17 cellular contexts compared by ENCODE assay signal in the genomic region with DNA sequence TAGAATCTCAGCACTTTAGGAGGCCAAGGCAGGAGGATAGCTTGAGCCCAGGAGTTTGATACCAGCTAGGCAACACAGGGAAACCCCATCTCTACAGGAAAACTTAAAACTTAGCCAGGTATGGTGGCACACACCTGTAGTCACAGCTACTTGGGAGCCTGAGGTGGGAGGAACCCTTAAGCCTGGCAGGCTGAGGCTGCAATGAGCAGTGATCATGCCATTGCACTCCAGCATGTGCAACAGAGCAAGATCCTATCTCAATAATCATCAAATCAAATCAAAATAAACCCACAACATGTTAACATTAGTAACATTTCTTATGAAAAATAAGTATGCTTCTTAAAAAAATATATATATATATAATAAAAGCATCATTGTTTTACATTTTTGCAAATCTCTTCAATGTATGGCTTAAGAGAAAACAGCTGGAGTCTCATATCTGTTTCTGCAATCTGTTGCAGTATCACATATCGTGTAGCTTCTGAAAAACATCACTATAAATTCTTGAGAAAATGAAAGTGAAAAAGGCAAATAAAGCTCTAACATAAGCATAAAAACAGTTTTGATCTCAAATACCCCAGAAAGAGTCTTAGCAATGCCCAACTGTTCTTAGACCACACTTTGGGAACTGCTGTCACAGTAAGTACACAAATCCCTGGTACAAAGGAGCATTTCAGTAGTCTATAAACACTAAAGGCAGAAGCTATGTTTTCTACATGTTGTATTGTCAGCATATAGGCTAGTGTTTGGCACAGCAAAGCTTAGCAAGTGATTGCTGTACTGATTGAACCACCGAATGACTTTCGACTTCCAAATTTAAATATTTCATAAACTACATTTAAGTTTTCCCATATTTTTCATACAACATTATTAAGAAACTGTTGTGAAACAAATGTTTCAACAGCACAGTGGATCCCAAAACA. TPM values are rescaled to one million over a fixed set of nuclear protein-coding genes. Genes with fewer than 3 reads are reported as not detected.
DNase-seq lines count a peak whose midpoint lies in the region; ATAC-seq, FAIRE-seq and TF ChIP-seq lines count a peak whose summit lies in the region.
"Had no signal": no experiment of that assay in that cellular context is flagged by ENCODE, and none has a peak within 500 bp of the region (broad histone marks: within the 10 kb centered on the region; RNA-seq: fewer than 3 reads in every experiment).

No MANE protein-coding gene starts in this region.

- no peaks in the 10 kb centered on the region for H3K9me3 Mint-ChIP-seq in activated naive CD8-positive, alpha-beta T cell (ENCODE audit: low read depth)
- H3K9me3 Mint-ChIP-seq in activated naive CD8-positive, alpha-beta T cell treated with anti-CD3 and anti-CD28 coated beads, Interleukin-2, amount 50 U/mL, for 24 hours: no peaks in the 10 kb centered on the region
- H3K9me3 Mint-ChIP-seq in naive thymus-derived CD4-positive, alpha-beta T cell: no peaks in the 10 kb centered on the region
- H3K9me3 Mint-ChIP-seq: HFFc6; naive B cell; stimulated activated naive CD8-positive, alpha-beta T cell treated with anti-CD3 and anti-CD28 coated beads, Interleukin-15, Interleukin-2, amounts not matched to agents 100 ng/mL and 50 ng/mL, for 24 hours had no signal

- 80% methylated on average over 3 of the region's 3 CpGs for WGBS in K562 (ENCODE audit: insufficient coverage, low coverage, missing lambda C conversion rate)

- CTCF ChIA-PET in K562 (lab: Yijun Ruan, JAX; ENCODE audit: low intra/inter-chr PET ratio): no interaction called here
- CTCF ChIA-PET in naive thymus-derived CD4-positive, alpha-beta T cell (lab: Charles Lee): no interaction called here

- in situ Hi-C loops in K562 (cut with MboI): no loop called here

- TF ChIP-seq POLR2A in K562 (conservative IDR thresholded peaks at IDR 0.05): no peak

- no peaks in the 10 kb centered on the region for H3K4me1 ChIP-seq in K562 (replicated peaks in 1 of 2; ENCODE audit: control insufficient read depth in 2 of 2, insufficient read depth in 2 of 2, low read length in 2 of 2)
- no peaks in the 10 kb centered on the region for H3K4me1 ChIP-seq in naive thymus-derived CD4-positive, alpha-beta T cell (ENCODE audit: control insufficient read depth in 2 of 2, insufficient read depth in 2 of 2, low read length in 2 of 2)

- H3K9me1 ChIP-seq in K562 (ENCODE audit: control insufficient read depth, insufficient read depth, low read length): no peaks in the 10 kb centered on the region

- H3K27me3 Mint-ChIP-seq in activated naive CD8-positive, alpha-beta T cell: no peaks in the 10 kb centered on the region
- H3K27me3 Mint-ChIP-seq in activated naive CD8-positive, alpha-beta T cell treated with anti-CD3 and anti-CD28 coated beads, Interleukin-2, amount 50 U/mL, for 24 hours: no peaks in the 10 kb centered on the region
- H3K27me3 Mint-ChIP-seq in naive thymus-derived CD4-positive, alpha-beta T cell: no peaks in the 10 kb centered on the region
- H3K27me3 Mint-ChIP-seq: naive B cell; stimulated activated naive CD8-positive, alpha-beta T cell treated with anti-CD3 and anti-CD28 coated beads, Interleukin-15, Interleukin-2, amounts not matched to agents 100 ng/mL and 50 ng/mL, for 24 hours had no signal

- H3K4me1 Mint-ChIP-seq in activated naive CD8-positive, alpha-beta T cell (ENCODE audit: low read depth): peaks cover 20% of the 10 kb centered on the region
- no peaks in the 10 kb centered on the region for H3K4me1 Mint-ChIP-seq in activated naive CD8-positive, alpha-beta T cell treated with anti-CD3 and anti-CD28 coated beads, Interleukin-2, amount 50 U/mL, for 24 hours
- peaks cover 7 to 26% (median 15%) of the 10 kb centered on the region in 7 donors for H3K4me1 Mint-ChIP-seq in naive thymus-derived CD4-positive, alpha-beta T cell

- BruUV-seq in K562 (replicated peaks; lab: Mats Ljungman, UMichigan): no TSS peak

- peaks cover 10% of the 10 kb centered on the region for H3K36me3 Mint-ChIP-seq in activated naive CD8-positive, alpha-beta T cell
- peaks cover 20% of the 10 kb centered on the region for H3K36me3 Mint-ChIP-seq in activated naive CD8-positive, alpha-beta T cell treated with anti-CD3 and anti-CD28 coated beads, Interleukin-2, amount 50 U/mL, for 24 hours (ENCODE audit: low read depth)
- peaks cover 0 to 35% (median 16%) of the 10 kb centered on the region in 5 donors for H3K36me3 Mint-ChIP-seq in naive thymus-derived CD4-positive, alpha-beta T cell

- ATAC-seq in activated naive CD8-positive, alpha-beta T cell treated with anti-CD3 and anti-CD28 coated beads, Interleukin-2, amount 50 U/mL, for 24 hours: no peak
- ATAC-seq in GM21717 (IDR thresholded peaks at IDR 0.05; ENCODE audit: unreplicated experiment) (peak; percentile 80), HG03066 (IDR thresholded peaks at IDR 0.05; ENCODE audit: low read depth, unreplicated experiment) (peak; percentile 72), K562 (no peak)
- no peak for ATAC-seq in naive thymus-derived CD4-positive, alpha-beta T cell

- H3K9ac ChIP-seq in K562 (ENCODE audit: insufficient read depth in 1 of 2, low read depth in 2 of 2, low read length in 2 of 2): no peak overlapping the region

- no peak overlapping the region for H3K27ac ChIP-seq in K562 (ENCODE audit: extremely low read depth, low read depth, low read length)
- no peak overlapping the region for H3K27ac ChIP-seq in naive thymus-derived CD4-positive, alpha-beta T cell (ENCODE audit: low read depth, low read length)
- H3K27ac ChIP-seq: breast epithelium had no signal

- FAIRE-seq in K562 (lab: Jason Lieb, UNC): peak; percentile 35
- FAIRE-seq: endometrium had no signal

- TF ChIP-seq CTCF in K562 (IDR thresholded peaks at IDR 0.05 in 2 of 3, conservative IDR thresholded peaks at IDR 0.05 in 1 of 3; ENCODE audit: insufficient read depth in 2 of 3, low read depth in 1 of 3, low read length in 3 of 3): no peak

- H4K20me1 ChIP-seq in K562 (replicated peaks; ENCODE audit: control insufficient read depth, insufficient read depth, low read length): no peaks in the 10 kb centered on the region

- H3K79me2 ChIP-seq in K562 (ENCODE audit: control insufficient read depth, insufficient read depth, low read length): no peaks in the 10 kb centered on the region

- no peak for DNase-seq in activated naive CD8-positive, alpha-beta T cell treated with anti-CD3 and anti-CD28 coated beads, Interleukin-2, amount 50 U/mL, for 24 hours
- no peak for DNase-seq in K562 (ENCODE audit: extremely low read depth in 1 of 4, low spot score in 3 of 4)
- DNase-seq in naive thymus-derived CD4-positive, alpha-beta T cell: no peak
- DNase-seq in DMS153 treated with DMSO at 0.1 percent for 48 hours (lab: John Stamatoyannopoulos, UW; ENCODE audit: unreplicated experiment): no peak
- DNase-seq in activated naive CD4-positive, alpha-beta T cell treated with anti-CD3 and anti-CD28 coated beads, Interleukin-2, amount 50 U/mL, for 16 hours: no peak
- DNase-seq: activated CD4-positive, alpha-beta T cell treated with anti-CD3 and anti-CD28 coated beads for 4 hours; activated gamma-delta T cell; HFFc6; naive B cell; NCI-H187 treated with DMSO at 0.1 percent for 48 hours; stimulated activated CD4-positive, alpha-beta T cell treated with anti-CD3 and anti-CD28 coated beads, Interleukin-4, amount 100 ng/mL, for 24 hours had no signal

- intact Hi-C loops in K562 (cut with micrococcal nuclease): loop anchor here (5.0 kb wide), 1 partner anchor 577 kb away; no protein-coding TSS in a partner anchor
- intact Hi-C loops in naive thymus-derived CD4-positive, alpha-beta T cell (cut with micrococcal nuclease): no loop called here

- H3K27me3 ChIP-seq in K562 (ENCODE audit: control insufficient read depth in 2 of 2, insufficient read depth in 2 of 2, low read length in 2 of 2): no peaks in the 10 kb centered on the region
- no peaks in the 10 kb centered on the region for H3K27me3 ChIP-seq in naive thymus-derived CD4-positive, alpha-beta T cell (ENCODE audit: control insufficient read depth in 2 of 2, insufficient read depth in 2 of 2, low read length in 2 of 2)
- H3K27me3 ChIP-seq: breast epithelium had no signal

- POLR2A ChIA-PET in K562 (lab: Yijun Ruan, JAX): interaction anchor here (0.6 to 1.2 kb wide), 2 partner anchors 12 to 279 kb away, joined by 4 read pairs; no protein-coding TSS in a partner anchor
- POLR2A ChIA-PET in naive thymus-derived CD4-positive, alpha-beta T cell (lab: Charles Lee): no interaction called here

- H3K4me3 ChIP-seq in K562: no peak overlapping the region
- H3K4me3 ChIP-seq in naive thymus-derived CD4-positive, alpha-beta T cell (ENCODE audit: low read length): no peak overlapping the region
- H3K4me3 ChIP-seq: breast epithelium had no signal

- no peak overlapping the region for H3K4me2 ChIP-seq in K562 (ENCODE audit: insufficient read depth, low read length)

- H3K27ac Mint-ChIP-seq in activated naive CD8-positive, alpha-beta T cell: peak overlapping the region; percentile 6
- H3K27ac Mint-ChIP-seq in activated naive CD8-positive, alpha-beta T cell treated with anti-CD3 and anti-CD28 coated beads, Interleukin-2, amount 50 U/mL, for 24 hours: no peak overlapping the region
- H3K27ac Mint-ChIP-seq in naive thymus-derived CD4-positive, alpha-beta T cell: peak overlapping the region in 2 of 9 donors; percentile 55 to 59
- H3K27ac Mint-ChIP-seq: HFFc6; naive B cell; stimulated activated naive CD8-positive, alpha-beta T cell treated with anti-CD3 and anti-CD28 coated beads, Interleukin-15, Interleukin-2, amounts not matched to agents 100 ng/mL and 50 ng/mL, for 24 hours had no signal

- no peak overlapping the region for H2AFZ ChIP-seq in K562 (ENCODE audit: low read depth, low read length)

- H3K4me3 Mint-ChIP-seq in activated naive CD8-positive, alpha-beta T cell: no peak overlapping the region
- H3K4me3 Mint-ChIP-seq in activated naive CD8-positive, alpha-beta T cell treated with anti-CD3 and anti-CD28 coated beads, Interleukin-2, amount 50 U/mL, for 24 hours: no peak overlapping the region
- peak overlapping the region in 1 of 10 donors; percentile 68 for H3K4me3 Mint-ChIP-seq in naive thymus-derived CD4-positive, alpha-beta T cell
- H3K4me3 Mint-ChIP-seq: HFFc6; naive B cell; stimulated activated naive CD8-positive, alpha-beta T cell treated with anti-CD3 and anti-CD28 coated beads, Interleukin-15, Interleukin-2, amounts not matched to agents 100 ng/mL and 50 ng/mL, for 24 hours had no signal

- no peak for TF ChIP-seq RAD21 in K562 (CRISPR knock-in tag; conservative IDR thresholded peaks at IDR 0.05 in 1 of 2, IDR thresholded peaks at IDR 0.05 in 1 of 2)

- H3K36me3 ChIP-seq in K562 (ENCODE audit: control insufficient read depth, insufficient read depth, low read length): peaks cover 34% of the 10 kb centered on the region
- H3K36me3 ChIP-seq in naive thymus-derived CD4-positive, alpha-beta T cell (ENCODE audit: control insufficient read depth in 2 of 3, insufficient read depth in 3 of 3, low read length in 3 of 3): peaks cover 0 to 7% (median 0%) of the 10 kb centered on the region in 3 experiments

- H3K9me3 ChIP-seq in K562 (replicated peaks; ENCODE audit: control insufficient read depth, insufficient read depth, low read depth, low read length): no peaks in the 10 kb centered on the region
- H3K9me3 ChIP-seq in naive thymus-derived CD4-positive, alpha-beta T cell (ENCODE audit: control insufficient read depth in 2 of 3, low read length in 3 of 3): no peaks in the 10 kb centered on the region
- H3K9me3 ChIP-seq: breast epithelium had no signal

- TF ChIP-seq EP300 in K562 (IDR thresholded peaks at IDR 0.05; ENCODE audit: low read length): no peak

RNA-seq across cellular contexts. Expression of a gene that starts 8.0 kb away (rescaled TPM):
- total RNA-seq in K562 (2011; cell fraction: chromatin; rRNA removed; ENCODE audit: low replicate concordance): 6.4 and 14.7 TPM in 2 replicates
- 3.7 and 5.0 TPM in 2 replicates for total RNA-seq in K562 (2011; cell fraction: nucleolus; rRNA removed)
- total RNA-seq in K562 (2011; cell fraction: nucleoplasm; rRNA removed): 6.0 and 6.5 TPM in 2 replicates
- total RNA-seq in K562 (2014; rRNA removed): 7.1 and 8.2 TPM in 2 replicates
- total RNA-seq in K562 (2014; rRNA removed; fragmentation: Illumina TruSeq; extraction: Trizol): 17.9 and 20.4 TPM in 2 replicates
- 10.7 and 11.4 TPM in 2 replicates for total RNA-seq in K562 (2015; rRNA removed; fragmentation: Illumina TruSeq; extraction: Trizol)
- 15.5 and 16.0 TPM in 2 replicates for total RNA-seq in K562 (2021)
- 20.0 and 26.2 TPM in 2 replicates for polyA plus RNA-seq in K562 (2011; rRNA removed)
- polyA plus RNA-seq in K562 (2011; cell fraction: cytosol; rRNA removed): 5.2 and 9.4 TPM in 2 replicates
- 15.5 and 27.7 TPM in 2 replicates for polyA plus RNA-seq in K562 (2011; cell fraction: nucleus; rRNA removed)
- polyA plus RNA-seq in K562 (2012): 13.3 and 17.6 TPM in 2 replicates
- 14.0 and 15.5 TPM in 2 replicates for polyA plus RNA-seq in K562 (2014; fragmentation: Illumina TruSeq; extraction: Trizol)
- polyA plus RNA-seq in K562 (2014; fragmentation: Nextera tagmentation; extraction: Ambion mirVana): 10 to 100 TPM; 21.0 to 26.4 TPM
- polyA plus RNA-seq in K562 (2014; rRNA removed): 14.1 and 14.8 TPM in 2 replicates
- 33.0 and 34.6 TPM in 2 replicates for polyA minus RNA-seq in K562 (2011; rRNA and poly(A)+ RNA removed)
- polyA minus RNA-seq in K562 (2011; cell fraction: cytosol; rRNA and poly(A)+ RNA removed): 6.9 and 10.3 TPM in 2 replicates
- polyA minus RNA-seq in K562 (2011; cell fraction: nucleus; rRNA and poly(A)+ RNA removed): 9.2 and 22.4 TPM in 2 replicates
- total RNA-seq in naive thymus-derived CD4-positive, alpha-beta T cell: 10 to 100 TPM in 3 of 5 experiments, 1 to 10 TPM in 2; 6.5 to 15.4 (median 12.5) TPM
- polyA plus RNA-seq in naive thymus-derived CD4-positive, alpha-beta T cell: 10 to 100 TPM in 1 of 2 donors, 1 to 10 TPM in 1; 10.0 to 12.4 TPM

RNA-seq across cellular contexts. Expression of a gene that starts 8.1 kb away (rescaled TPM):
- 3.2 and 11.6 TPM in 2 replicates for total RNA-seq in K562 (2011; cell fraction: chromatin; rRNA removed; ENCODE audit: low replicate concordance)
- total RNA-seq in K562 (2011; cell fraction: nucleolus; rRNA removed): 2.1 and 2.2 TPM in 2 replicates
- 5.8 and 14.0 TPM in 2 replicates for total RNA-seq in K562 (2011; cell fraction: nucleoplasm; rRNA removed)
- 12.7 and 14.2 TPM in 2 replicates for total RNA-seq in K562 (2014; rRNA removed)
- total RNA-seq in K562 (2014; rRNA removed; fragmentation: Illumina TruSeq; extraction: Trizol): 26.5 and 34.3 TPM in 2 replicates
- 15.7 and 17.5 TPM in 2 replicates for total RNA-seq in K562 (2015; rRNA removed; fragmentation: Illumina TruSeq; extraction: Trizol)
- total RNA-seq in K562 (2021): 16.4 and 18.5 TPM in 2 replicates
- polyA plus RNA-seq in K562 (2011; rRNA removed): 19.1 and 29.5 TPM in 2 replicates
- 2.9 and 7.8 TPM in 2 replicates for polyA plus RNA-seq in K562 (2011; cell fraction: cytosol; rRNA removed)
- polyA plus RNA-seq in K562 (2011; cell fraction: nucleus; rRNA removed): 4.3 and 8.1 TPM in 2 replicates
- polyA plus RNA-seq in K562 (2012): 12.0 and 15.5 TPM in 2 replicates
- polyA plus RNA-seq in K562 (2014; fragmentation: Illumina TruSeq; extraction: Trizol): 24.3 and 26.4 TPM in 2 replicates
- polyA plus RNA-seq in K562 (2014; fragmentation: Nextera tagmentation; extraction: Ambion mirVana): 10 to 100 TPM; 39.5 to 48.3 TPM
- polyA plus RNA-seq in K562 (2014; rRNA removed): 17.4 and 21.5 TPM in 2 replicates
- 13.0 and 15.2 TPM in 2 replicates for polyA minus RNA-seq in K562 (2011; rRNA and poly(A)+ RNA removed)
- 2.7 and 4.9 TPM in 2 replicates for polyA minus RNA-seq in K562 (2011; cell fraction: cytosol; rRNA and poly(A)+ RNA removed)
- 3.1 and 6.0 TPM in 2 replicates for polyA minus RNA-seq in K562 (2011; cell fraction: nucleus; rRNA and poly(A)+ RNA removed)
- 10 to 100 TPM in 1 of 5 experiments, 1 to 10 TPM in 4; 1.2 to 11.4 (median 5.0) TPM for total RNA-seq in naive thymus-derived CD4-positive, alpha-beta T cell
- 1 to 10 TPM; 2.7 to 3.3 TPM for polyA plus RNA-seq in naive thymus-derived CD4-positive, alpha-beta T cell

RNA-seq across cellular contexts. Expression of a gene that starts 44.7 kb away (rescaled TPM):
- total RNA-seq in K562 (2011; cell fraction: chromatin; rRNA removed; ENCODE audit: low replicate concordance): not detected in 2 replicates
- total RNA-seq in K562 (2011; cell fraction: nucleolus; rRNA removed): not detected in 2 replicates
- not detected in 2 replicates for total RNA-seq in K562 (2011; cell fraction: nucleoplasm; rRNA removed)
- total RNA-seq in K562 (2014; rRNA removed): not detected in 2 replicates
- total RNA-seq in K562 (2014; rRNA removed; fragmentation: Illumina TruSeq; extraction: Trizol): not detected in 2 replicates
- total RNA-seq in K562 (2015; rRNA removed; fragmentation: Illumina TruSeq; extraction: Trizol): not detected in 2 replicates
- not detected in 2 replicates for total RNA-seq in K562 (2021)
- polyA plus RNA-seq in K562 (2011; rRNA removed): not detected in 2 replicates
- polyA plus RNA-seq in K562 (2011; cell fraction: cytosol; rRNA removed): not detected in 2 replicates
- polyA plus RNA-seq in K562 (2011; cell fraction: nucleus; rRNA removed): not detected in 2 replicates
- not detected in 2 replicates for polyA plus RNA-seq in K562 (2012)
- not detected in 2 replicates for polyA plus RNA-seq in K562 (2014; fragmentation: Illumina TruSeq; extraction: Trizol)
- polyA plus RNA-seq in K562 (2014; fragmentation: Nextera tagmentation; extraction: Ambion mirVana): not detected
- polyA plus RNA-seq in K562 (2014; rRNA removed): not detected in 2 replicates
- not detected in 2 replicates for polyA minus RNA-seq in K562 (2011; rRNA and poly(A)+ RNA removed)
- not detected in 2 replicates for polyA minus RNA-seq in K562 (2011; cell fraction: cytosol; rRNA and poly(A)+ RNA removed)
- not detected in 2 replicates for polyA minus RNA-seq in K562 (2011; cell fraction: nucleus; rRNA and poly(A)+ RNA removed)
- not detected for total RNA-seq in naive thymus-derived CD4-positive, alpha-beta T cell
- not detected for polyA plus RNA-seq in naive thymus-derived CD4-positive, alpha-beta T cell
- total RNA-seq: breast epithelium, HFFc6 had no signal

Comparison
In these comparisons a context has a peak if more than half of its experiments do, and no peak if none do; other contexts are left out.
1. ATAC-seq: peak in GM21717 (single experiment) and HG03066 (single experiment); none in activated naive CD8-positive, alpha-beta T cell treated with anti-CD3 and anti-CD28 coated beads, Interleukin-2, amount 50 U/mL, for 24 hours (single experiment), K562 (single experiment) and naive thymus-derived CD4-positive, alpha-beta T cell (single experiment).